ENCODE assay signal across 9 cellular contexts in the genomic region with DNA sequence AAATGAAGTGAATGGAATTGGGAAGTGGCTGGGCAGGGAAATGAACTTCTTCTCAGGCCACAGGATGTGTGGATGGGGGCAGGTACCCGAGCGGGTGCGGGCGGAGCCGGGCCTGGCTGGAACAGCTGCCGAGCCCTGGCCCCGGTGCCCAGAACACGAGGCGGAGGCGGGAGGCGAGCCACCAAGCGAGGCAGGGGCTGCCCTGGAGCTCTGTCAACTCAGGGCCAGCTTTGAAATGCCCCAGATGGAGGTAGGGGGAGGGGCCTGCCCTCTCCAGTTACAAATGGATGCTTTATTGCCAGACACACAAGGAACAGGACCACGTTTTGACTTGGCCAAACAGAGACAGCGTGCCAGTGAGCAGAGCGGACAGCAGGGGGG.
DNase-seq lines count a peak whose midpoint lies in the region; ATAC-seq and TF ChIP-seq lines count a peak whose summit lies in the region.
"Had no signal": no experiment of that assay in that cellular context is flagged by ENCODE, and none has a peak within 500 bp of the region (broad histone marks: within the 10 kb centered on the region; RNA-seq: fewer than 3 reads in every experiment).

No MANE protein-coding gene starts in this region.

- TF ChIP-seq POLR2A in Peyer's patch (IDR thresholded peaks at IDR 0.05): no peak
- TF ChIP-seq POLR2A in heart left ventricle (IDR thresholded peaks at IDR 0.05): no peak

- WGBS in heart left ventricle, 4 donors: 72 to 90% (median 73%) methylated on average over 10 to 15 of the region's 15 CpGs
- 39 to 64% (median 59%) methylated on average over 14 to 15 of the region's 15 CpGs for WGBS in psoas muscle, 3 donors

- no peaks in the 10 kb centered on the region for H3K27me3 ChIP-seq in Peyer's patch
- H3K27me3 ChIP-seq in heart left ventricle: no peaks in the 10 kb centered on the region
- H3K27me3 ChIP-seq in psoas muscle (ENCODE audit: insufficient read depth in 3 of 3, low read length in 2 of 3): no peaks in the 10 kb centered on the region

- H3K36me3 Mint-ChIP-seq in progenitor cell of endocrine pancreas (ENCODE audit: insufficient read depth): peaks cover 15% of the 10 kb centered on the region

- no peaks in the 10 kb centered on the region for H3K36me3 ChIP-seq in Peyer's patch
- peaks cover 0 to 25% (median 4%) of the 10 kb centered on the region in 9 donors for H3K36me3 ChIP-seq in heart left ventricle
- H3K36me3 ChIP-seq in psoas muscle (ENCODE audit: insufficient read depth in 1 of 2, low read depth in 1 of 2): peaks cover 0 to 3% of the 10 kb centered on the region in 2 donors

- no peaks in the 10 kb centered on the region for H3K9me3 ChIP-seq in Peyer's patch
- no peaks in the 10 kb centered on the region for H3K9me3 ChIP-seq in heart left ventricle
- no peaks in the 10 kb centered on the region for H3K9me3 ChIP-seq in psoas muscle

- H3K4me3 Mint-ChIP-seq in progenitor cell of endocrine pancreas (ENCODE audit: low read depth): no peak overlapping the region

- intact Hi-C loops in heart left ventricle (cut with DNase I) (no loop called here), psoas muscle (cut with DNase I) (no loop called here)

- no peak overlapping the region for H3K27ac Mint-ChIP-seq in progenitor cell of endocrine pancreas

- H3K27ac ChIP-seq in Peyer's patch (peak overlapping the region in 3 of 4 donors; percentile 48 to 66 (median 49)), heart left ventricle (peak overlapping the region in 11 of 12 donors; percentile 4 to 87 (median 66)), psoas muscle (peak overlapping the region; percentile 65)

- peaks cover 5% of the 10 kb centered on the region for H3K4me1 Mint-ChIP-seq in progenitor cell of endocrine pancreas (ENCODE audit: low read depth)

- H3K4me1 ChIP-seq in Peyer's patch (peaks cover 0 to 8% (median 0%) of the 10 kb centered on the region in 4 donors), heart left ventricle (peaks cover 0 to 28% (median 6%) of the 10 kb centered on the region in 12 donors), psoas muscle (peaks cover 14% of the 10 kb centered on the region)

- H3K4me3 ChIP-seq in Peyer's patch (no peak overlapping the region), heart left ventricle (peak overlapping the region in 3 of 12 donors; percentile 8 to 35 (median 11)), psoas muscle (peak overlapping the region; percentile 28)

- H3K9me3 Mint-ChIP-seq in progenitor cell of endocrine pancreas (ENCODE audit: low read depth): no peaks in the 10 kb centered on the region

- no peaks in the 10 kb centered on the region for H3K27me3 Mint-ChIP-seq in progenitor cell of endocrine pancreas

- ATAC-seq in heart left ventricle (peak; percentile 2 to 58 (median 54)), psoas muscle (peak; percentile 51 to 72 (median 62)), GM18502 (IDR thresholded peaks at IDR 0.05; ENCODE audit: poor library complexity, unreplicated experiment) (no peak), GM18868 (IDR thresholded peaks at IDR 0.05; ENCODE audit: unreplicated experiment) (no peak)

- no peak for TF ChIP-seq CTCF in Peyer's patch (IDR thresholded peaks at IDR 0.05)
- TF ChIP-seq CTCF in heart left ventricle (IDR thresholded peaks at IDR 0.05): no peak
- no peak for TF ChIP-seq CTCF in psoas muscle (IDR thresholded peaks at IDR 0.05)
- TF ChIP-seq CTCF in progenitor cell of endocrine pancreas (IDR thresholded peaks at IDR 0.05; ENCODE audit: unreplicated experiment): no peak

- DNase-seq in C1 segment of cervical spinal cord (lab: John Stamatoyannopoulos, UW): peak in 13 of 14 donors; percentile 27 to 84 (median 70)
- DNase-seq in Peyer's patch: no peak
- DNase-seq in heart left ventricle: peak in 2 of 5 donors; percentile 50 to 61
- DNase-seq in psoas muscle: peak in 1 of 2 donors; percentile 62
- DNase-seq in cortex of kidney (lab: John Stamatoyannopoulos, UW): no peak
- DNase-seq in progenitor cell of endocrine pancreas (ENCODE audit: low spot score, unreplicated experiment): no peak
- DNase-seq: KG1 had no signal

Comparison
In these comparisons a context has a peak if more than half of its experiments do, and no peak if none do; other contexts are left out.
1. DNase-seq: peak in C1 segment of cervical spinal cord (13 of 14); none in Peyer's patch (0 of 3), cortex of kidney (single experiment) and progenitor cell of endocrine pancreas (single experiment).
2. ATAC-seq: peak in heart left ventricle (4 of 4) and psoas muscle (4 of 4); none in GM18502 (single experiment) and GM18868 (single experiment).
3. Peak in every context shown above with its lines, with median percentiles within 50 percentile points of each other: H3K27ac ChIP-seq.